ENCODE assay signal across 16 cellular contexts in genomic region chr20:48454721-48455490, GRCh38.
"Had no signal": no experiment of that assay in that cellular context is flagged by ENCODE, and none has a peak within 500 bp of the region (broad histone marks: within the 10 kb centered on the region; RNA-seq: fewer than 3 reads in every experiment).

No MANE protein-coding gene starts in this region.

- H3K4me1 ChIP-seq: esophagus muscularis mucosa, left ventricle myocardium inferior had no signal

- H3K4me3 ChIP-seq: coronary artery, esophagus muscularis mucosa, left ventricle myocardium inferior, thoracic aorta had no signal

- H3K9me3 ChIP-seq: esophagus muscularis mucosa, left ventricle myocardium inferior, thoracic aorta had no signal

- ATAC-seq: activated CD8-positive, alpha-beta memory T cell treated with anti-CD3 and anti-CD28 coated beads, Interleukin-2, amount 10 ng/mL, durations not matched to agents 7 days and 5 days; activated naive CD8-positive, alpha-beta T cell treated with anti-CD3 and anti-CD28 coated beads, Interleukin-2, amount 50 U/mL, for 24 hours; natural killer cell had no signal

- DNase-seq: activated CD4-positive, alpha-beta memory T cell treated with anti-CD3 and anti-CD28 coated beads, Interleukin-2, amount 10 ng/mL, durations not matched to agents 7 days and 5 days; activated CD4-positive, alpha-beta T cell treated with anti-CD3 and anti-CD28 coated beads for 48 hours; activated CD8-positive, alpha-beta memory T cell treated with anti-CD3 and anti-CD28 coated beads, Interleukin-2, amount 10 ng/mL, durations not matched to agents 7 days and 5 days; activated effector memory CD4-positive, alpha-beta T cell treated with anti-CD3 and anti-CD28 coated beads, Interleukin-2, amount 50 U/mL, for 16 hours; activated naive CD4-positive, alpha-beta T cell treated with anti-CD3 and anti-CD28 coated beads, Interleukin-2, amount 10 ng/mL, durations not matched to agents 7 days and 5 days; activated naive CD8-positive, alpha-beta T cell treated with anti-CD3 and anti-CD28 coated beads, Interleukin-2, amount 50 U/mL, for 24 hours; activated T-cell treated with anti-CD3 and anti-CD28 coated beads for 4 hours; cerebellar nuclear complex; left ventricle myocardium inferior; midbrain; natural killer cell; stimulated activated CD4-positive, alpha-beta T cell treated with anti-CD3 and anti-CD28 coated beads, Interleukin-2, amount 100 ng/mL, for 48 hours; stimulated activated naive CD4-positive, alpha-beta T cell had no signal

- H3K36me3 ChIP-seq: esophagus muscularis mucosa, left ventricle myocardium inferior, thoracic aorta had no signal

- H3K27ac ChIP-seq: coronary artery, esophagus muscularis mucosa, left ventricle myocardium inferior, thoracic aorta had no signal
